Comparison of ENCODE assay signal across 33 cellular contexts in genomic region chr3:56410576-56410975, GRCh38. TPM values are rescaled to one million over a fixed set of nuclear protein-coding genes. Genes with fewer than 3 reads are reported as not detected.
"Had no signal": no experiment of that assay in that cellular context is flagged by ENCODE, and none has a peak within 500 bp of the region (broad histone marks: within the 10 kb centered on the region; RNA-seq: fewer than 3 reads in every experiment).

No MANE protein-coding gene starts in this region.

- ATAC-seq: activated CD4-positive, alpha-beta T cell treated with anti-CD3 and anti-CD28 coated beads for 36 hours; activated CD8-positive, alpha-beta memory T cell treated with anti-CD3 and anti-CD28 coated beads, Interleukin-2, amount 10 ng/mL, durations not matched to agents 7 days and 5 days; activated CD8-positive, alpha-beta T cell treated with anti-CD3 and anti-CD28 coated beads, Interleukin-2, amount 10 ng/mL, durations not matched to agents 7 days and 5 days; activated naive CD8-positive, alpha-beta T cell treated with anti-CD3 and anti-CD28 coated beads, Interleukin-2, amount 50 U/mL, for 24 hours; body of pancreas; effector memory CD8-positive, alpha-beta T cell; gastroesophageal sphincter; T-helper 17 cell had no signal

- H3K27ac ChIP-seq: adrenal gland, body of pancreas, epithelial cell of prostate, esophagus squamous epithelium, gastroesophageal sphincter, WERI-Rb-1 had no signal

- H3K4me3 Mint-ChIP-seq: activated CD4-positive, alpha-beta memory T cell treated with anti-CD3 and anti-CD28 coated beads for 36 hours; activated CD4-positive, alpha-beta T cell treated with anti-CD3 and anti-CD28 coated beads for 36 hours; activated CD4-positive, alpha-beta T cell treated with anti-CD3 and anti-CD28 coated beads, Interleukin-2, amount 10 ng/mL, durations not matched to agents 24 days and 14 days; activated CD8-positive, alpha-beta memory T cell treated with anti-CD3 and anti-CD28 coated beads, Interleukin-2, amount 10 ng/mL, durations not matched to agents 7 days and 5 days; activated CD8-positive, alpha-beta T cell treated with anti-CD3 and anti-CD28 coated beads, Interleukin-2, amount 10 ng/mL, durations not matched to agents 7 days and 5 days; activated naive CD4-positive, alpha-beta T cell treated with anti-CD3 and anti-CD28 coated beads for 36 hours; activated naive CD4-positive, alpha-beta T cell treated with anti-CD3 and anti-CD28 coated beads, Interleukin-2, amount 50 U/mL, for 24 hours; activated naive CD8-positive, alpha-beta T cell treated with anti-CD3 and anti-CD28 coated beads for 36 hours; activated naive CD8-positive, alpha-beta T cell treated with anti-CD3 and anti-CD28 coated beads, Interleukin-2, amount 50 U/mL, for 24 hours; activated T-helper 1 cell treated with anti-CD3 and anti-CD28 coated beads, Interleukin-12 subunit alpha, Interleukin-12 subunit beta, Interleukin-2, Interleukin-4 antibody, amounts not matched to agents 30 ng/mL and 10 ng/mL and 1 ng/mL, durations not matched to agents 14 hours and 24 hours and 36 hours; effector memory CD8-positive, alpha-beta T cell; T-helper 17 cell; T-helper 2 cell treated with Interferon-gamma antibody and Interleukin-4, amounts not matched to agents 5 μg/mL and 100 μg/mL, for 36 hours had no signal

- H3K4me1 Mint-ChIP-seq: activated CD4-positive, alpha-beta T cell treated with anti-CD3 and anti-CD28 coated beads for 36 hours; activated CD4-positive, alpha-beta T cell treated with anti-CD3 and anti-CD28 coated beads, Interleukin-2, amount 10 ng/mL, durations not matched to agents 24 days and 14 days; activated CD8-positive, alpha-beta memory T cell treated with anti-CD3 and anti-CD28 coated beads, Interleukin-2, amount 10 ng/mL, durations not matched to agents 7 days and 5 days; activated naive CD4-positive, alpha-beta T cell treated with anti-CD3 and anti-CD28 coated beads, Interleukin-2, amount 50 U/mL, for 24 hours; activated naive CD8-positive, alpha-beta T cell treated with anti-CD3 and anti-CD28 coated beads for 36 hours; activated naive CD8-positive, alpha-beta T cell treated with anti-CD3 and anti-CD28 coated beads, Interleukin-2, amount 50 U/mL, for 24 hours; T-helper 17 cell had no signal

- H3K4me1 ChIP-seq: adrenal gland, body of pancreas, esophagus squamous epithelium, gastroesophageal sphincter had no signal

- H3K36me3 ChIP-seq: adrenal gland, esophagus squamous epithelium, gastroesophageal sphincter, WERI-Rb-1 had no signal

- H3K27ac Mint-ChIP-seq: activated CD4-positive, alpha-beta memory T cell treated with anti-CD3 and anti-CD28 coated beads for 36 hours; activated CD4-positive, alpha-beta T cell treated with anti-CD3 and anti-CD28 coated beads for 36 hours; activated CD4-positive, alpha-beta T cell treated with anti-CD3 and anti-CD28 coated beads, Interleukin-2, amount 10 ng/mL, durations not matched to agents 24 days and 14 days; activated CD8-positive, alpha-beta memory T cell treated with anti-CD3 and anti-CD28 coated beads, Interleukin-2, amount 10 ng/mL, durations not matched to agents 7 days and 5 days; activated CD8-positive, alpha-beta T cell treated with anti-CD3 and anti-CD28 coated beads, Interleukin-2, amount 10 ng/mL, durations not matched to agents 7 days and 5 days; activated naive CD4-positive, alpha-beta T cell treated with anti-CD3 and anti-CD28 coated beads for 36 hours; activated naive CD4-positive, alpha-beta T cell treated with anti-CD3 and anti-CD28 coated beads, Interleukin-2, amount 50 U/mL, for 24 hours; activated naive CD8-positive, alpha-beta T cell treated with anti-CD3 and anti-CD28 coated beads for 36 hours; activated naive CD8-positive, alpha-beta T cell treated with anti-CD3 and anti-CD28 coated beads, Interleukin-2, amount 50 U/mL, for 24 hours; activated T-helper 1 cell treated with anti-CD3 and anti-CD28 coated beads, Interleukin-12 subunit alpha, Interleukin-12 subunit beta, Interleukin-2, Interleukin-4 antibody, amounts not matched to agents 30 ng/mL and 10 ng/mL and 1 ng/mL, durations not matched to agents 14 hours and 24 hours and 36 hours; activated T-helper 2 cell treated with anti-CD3 and anti-CD28 coated beads, Interferon-gamma antibody, Interleukin-2, Interleukin-4, amounts not matched to agents 10 μg/mL and 5 μg/mL and 100 μg/mL, durations not matched to agents 14 hours and 24 hours and 36 hours; effector memory CD8-positive, alpha-beta T cell; T-helper 17 cell; T-helper 2 cell treated with Interferon-gamma antibody and Interleukin-4, amounts not matched to agents 5 μg/mL and 100 μg/mL, for 36 hours had no signal

- H3K9me3 Mint-ChIP-seq: activated CD4-positive, alpha-beta memory T cell treated with anti-CD3 and anti-CD28 coated beads for 36 hours; activated CD4-positive, alpha-beta T cell treated with anti-CD3 and anti-CD28 coated beads, Interleukin-2, amount 10 ng/mL, durations not matched to agents 24 days and 14 days; activated naive CD4-positive, alpha-beta T cell treated with anti-CD3 and anti-CD28 coated beads for 36 hours; activated naive CD4-positive, alpha-beta T cell treated with anti-CD3 and anti-CD28 coated beads, Interleukin-2, amount 50 U/mL, for 24 hours; activated naive CD8-positive, alpha-beta T cell treated with anti-CD3 and anti-CD28 coated beads for 36 hours; activated naive CD8-positive, alpha-beta T cell treated with anti-CD3 and anti-CD28 coated beads, Interleukin-2, amount 50 U/mL, for 24 hours; activated T-helper 1 cell treated with anti-CD3 and anti-CD28 coated beads, Interleukin-12 subunit alpha, Interleukin-12 subunit beta, Interleukin-2, Interleukin-4 antibody, amounts not matched to agents 30 ng/mL and 10 ng/mL and 1 ng/mL, durations not matched to agents 14 hours and 24 hours and 36 hours; activated T-helper 2 cell treated with anti-CD3 and anti-CD28 coated beads, Interferon-gamma antibody, Interleukin-2, Interleukin-4, amounts not matched to agents 10 μg/mL and 5 μg/mL and 100 μg/mL, durations not matched to agents 14 hours and 24 hours and 36 hours; effector memory CD8-positive, alpha-beta T cell; T-helper 2 cell treated with Interferon-gamma antibody and Interleukin-4, amounts not matched to agents 5 μg/mL and 100 μg/mL, for 36 hours had no signal

- H3K4me3 ChIP-seq: adrenal gland, body of pancreas, esophagus squamous epithelium, gastroesophageal sphincter had no signal

- H3K9me3 ChIP-seq: adrenal gland, body of pancreas, esophagus squamous epithelium, gastroesophageal sphincter had no signal

- H3K27me3 ChIP-seq: adrenal gland, body of pancreas, gastroesophageal sphincter had no signal

- DNase-seq: activated CD4-positive, alpha-beta memory T cell treated with anti-CD3 and anti-CD28 coated beads for 36 hours; activated CD4-positive, alpha-beta T cell treated with anti-CD3 and anti-CD28 coated beads for 36 hours; activated CD4-positive, alpha-beta T cell treated with anti-CD3 and anti-CD28 coated beads, Interleukin-2, amount 10 ng/mL, durations not matched to agents 24 days and 14 days; activated CD4-positive, CD25-positive, alpha-beta regulatory T cell; activated CD4-positive, CD25-positive, alpha-beta regulatory T cell treated with anti-CD3 and anti-CD28 coated beads, Interleukin-2, amount 50 U/mL, for 72 hours; activated CD8-positive, alpha-beta memory T cell treated with anti-CD3 and anti-CD28 coated beads, Interleukin-2, amount 10 ng/mL, durations not matched to agents 7 days and 5 days; activated CD8-positive, alpha-beta memory T cell treated with anti-CD3 and anti-CD28 coated beads, Interleukin-2, amount 50 U/mL, for 4 hours; activated CD8-positive, alpha-beta T cell treated with anti-CD3 and anti-CD28 coated beads, Interleukin-2, amount 10 ng/mL, durations not matched to agents 7 days and 5 days; activated effector memory CD4-positive, alpha-beta T cell treated with anti-CD3 and anti-CD28 coated beads, Interleukin-2, amount 50 U/mL, for 16 hours; activated naive CD4-positive, alpha-beta T cell treated with anti-CD3 and anti-CD28 coated beads for 36 hours; activated naive CD8-positive, alpha-beta T cell treated with anti-CD3 and anti-CD28 coated beads for 36 hours; activated naive CD8-positive, alpha-beta T cell treated with anti-CD3 and anti-CD28 coated beads, Interleukin-2, amount 50 U/mL, for 24 hours; activated T-cell treated with anti-CD3 and anti-CD28 coated beads, Interleukin-2, amount 50 U/mL, for 1 hour; activated T-cell treated with anti-CD3 and anti-CD28 coated beads, Interleukin-2, amount 50 U/mL, for 48 hours; adrenal gland; aorta; body of pancreas; cortex of kidney; dermis blood vessel endothelial cell; effector CD4-positive, alpha-beta T cell; effector memory CD8-positive, alpha-beta T cell; esophagus squamous epithelium; foreskin melanocyte; T-helper 17 cell; T1000; WERI-Rb-1 had no signal

- H3K36me3 Mint-ChIP-seq: activated CD4-positive, alpha-beta memory T cell treated with anti-CD3 and anti-CD28 coated beads for 36 hours; activated CD8-positive, alpha-beta memory T cell treated with anti-CD3 and anti-CD28 coated beads, Interleukin-2, amount 10 ng/mL, durations not matched to agents 7 days and 5 days; activated naive CD4-positive, alpha-beta T cell treated with anti-CD3 and anti-CD28 coated beads, Interleukin-2, amount 50 U/mL, for 24 hours; activated naive CD8-positive, alpha-beta T cell treated with anti-CD3 and anti-CD28 coated beads for 36 hours had no signal

RNA-seq across cellular contexts. Expression of gene ERC2, which starts 57.7 kb away (rescaled TPM):
- total RNA-seq: activated CD4-positive, alpha-beta memory T cell treated with anti-CD3 and anti-CD28 coated beads for 36 hours; activated CD4-positive, alpha-beta T cell treated with anti-CD3 and anti-CD28 coated beads for 36 hours; activated CD4-positive, alpha-beta T cell treated with anti-CD3 and anti-CD28 coated beads, Interleukin-2, amount 10 ng/mL, durations not matched to agents 24 days and 14 days; activated CD8-positive, alpha-beta memory T cell treated with anti-CD3 and anti-CD28 coated beads for 36 hours; activated CD8-positive, alpha-beta memory T cell treated with anti-CD3 and anti-CD28 coated beads, Interleukin-2, amount 10 ng/mL, durations not matched to agents 7 days and 5 days; activated CD8-positive, alpha-beta T cell treated with anti-CD3 and anti-CD28 coated beads, Interleukin-2, amount 10 ng/mL, durations not matched to agents 7 days and 5 days; activated naive CD8-positive, alpha-beta T cell treated with anti-CD3 and anti-CD28 coated beads for 36 hours; activated T-helper 1 cell treated with anti-CD3 and anti-CD28 coated beads, Interleukin-12 subunit alpha, Interleukin-12 subunit beta, Interleukin-2, Interleukin-4 antibody, amounts not matched to agents 30 ng/mL and 10 ng/mL and 1 ng/mL, durations not matched to agents 14 hours and 24 hours and 36 hours had no signal
- polyA plus RNA-seq: aorta had no signal
